ENCODE assay signal across 7 cellular contexts in the genomic region with DNA sequence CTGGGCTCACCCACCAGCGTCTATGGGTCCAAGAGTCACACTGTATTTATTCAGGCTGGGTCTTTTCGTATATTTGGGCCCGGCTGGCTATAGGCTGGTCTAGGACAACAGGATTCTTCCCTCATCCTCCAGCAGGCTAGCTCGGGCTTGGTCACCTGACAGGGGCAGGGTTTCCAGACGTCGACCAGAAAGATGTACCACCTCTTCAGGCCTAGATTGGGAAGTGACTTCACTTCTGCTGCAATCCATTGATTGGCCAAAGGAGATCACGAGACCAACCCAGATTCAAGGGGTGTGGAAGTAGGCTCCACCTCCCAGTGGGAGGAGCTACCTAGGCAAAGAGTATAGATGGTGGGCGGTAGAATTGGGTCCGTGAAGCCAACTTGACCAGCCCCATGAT. TPM values are rescaled to one million over a fixed set of nuclear protein-coding genes. Genes with fewer than 3 reads are reported as not detected.
DNase-seq lines count a peak whose midpoint lies in the region; ATAC-seq and TF ChIP-seq lines count a peak whose summit lies in the region.
"Not testable (repeated sequence)": the region's sequence is repeated elsewhere in the genome, so short reads cannot be mapped to it uniquely, and the experiment has no call there.

No MANE protein-coding gene starts in this region.

- not testable (repeated sequence) for H3K27ac ChIP-seq in IMR-90 (ENCODE audit: insufficient read depth, low read length); lower lobe of right lung

- TF ChIP-seq CTCF in Caco-2 (IDR thresholded peaks at IDR 0.05; ENCODE audit: insufficient read depth in 1 of 2, low read depth in 1 of 2, low read length in 1 of 2, severe bottlenecking in 1 of 2, unreplicated experiment in 1 of 2); IMR-90 (conservative IDR thresholded peaks at IDR 0.05; ENCODE audit: low read depth, low read length); activated B cell treated with CpG ODN at 0.5 μM for 24 hours (IDR thresholded peaks at IDR 0.05); lower lobe of right lung (IDR thresholded peaks at IDR 0.05): not testable (repeated sequence)

- H3K4me1 Mint-ChIP-seq in Caco-2 (ENCODE audit: low read depth, unreplicated experiment); activated B cell treated with CpG ODN at 0.5 μM for 24 hours: not testable (repeated sequence)

- in situ Hi-C loops in IMR-90 (cut with MboI; ENCODE audit: low sequenced_read_pairs) = not testable (repeated sequence)

- H4K8ac ChIP-seq in IMR-90 (ENCODE audit: low read depth in 2 of 2, low read length in 2 of 2) = not testable (repeated sequence)

- peak; percentile 34 to 53 for DNase-seq in Caco-2
- DNase-seq in IMR-90; activated B cell treated with CpG ODN at 0.5 μM for 24 hours; activated naive CD4-positive, alpha-beta T cell treated with anti-CD3 and anti-CD28 coated beads, Interleukin-2, amount 50 U/mL, for 72 hours (ENCODE audit: low spot score in 2 of 2); lower lobe of right lung; sciatic nerve (ENCODE audit: low spot score): not testable (repeated sequence)

- not testable (repeated sequence) for H3K4ac ChIP-seq in IMR-90 (ENCODE audit: low read depth, low read length)

- not testable (repeated sequence) for TF ChIP-seq RAD21 in IMR-90 (IDR thresholded peaks at IDR 0.05; ENCODE audit: low read length)

- not testable (repeated sequence) for H3K18ac ChIP-seq in IMR-90 (ENCODE audit: low read depth, low read length)

- not testable (repeated sequence) for H3K9ac ChIP-seq in IMR-90 (ENCODE audit: low read depth, low read length)

- not testable (repeated sequence) for H3K79me1 ChIP-seq in IMR-90 (ENCODE audit: low read depth in 1 of 2, low read length in 2 of 2)

- H2AK9ac ChIP-seq in IMR-90 (replicated peaks; ENCODE audit: low read depth, low read length, poor library complexity) = not testable (repeated sequence)

- not testable (repeated sequence) for H3K23ac ChIP-seq in IMR-90 (ENCODE audit: low read depth, low read length)

- not testable (repeated sequence) for H3K9me1 ChIP-seq in IMR-90 (ENCODE audit: insufficient read depth, low read length)

- not testable (repeated sequence) for H3K56ac ChIP-seq in IMR-90 (ENCODE audit: extremely low read depth, insufficient read depth, low read length)

- H3K9me3 Mint-ChIP-seq in Caco-2 (ENCODE audit: unreplicated experiment); activated B cell treated with CpG ODN at 0.5 μM for 24 hours; activated naive CD4-positive, alpha-beta T cell treated with anti-CD3 and anti-CD28 coated beads, Interleukin-2, amount 50 U/mL, for 72 hours: not testable (repeated sequence)

- H2BK20ac ChIP-seq in IMR-90 (ENCODE audit: low read depth, low read length) = not testable (repeated sequence)

- BruUV-seq in Caco-2 (replicated peaks; lab: Mats Ljungman, UMichigan); IMR-90 (replicated peaks; lab: Mats Ljungman, UMichigan): not testable (repeated sequence)

- H4K5ac ChIP-seq in IMR-90 (ENCODE audit: low read depth, low read length) = not testable (repeated sequence)

- not testable (repeated sequence) for H4K91ac ChIP-seq in IMR-90 (ENCODE audit: insufficient read depth, low read depth, low read length)

- H2BK5ac ChIP-seq in IMR-90 (ENCODE audit: low read depth, low read length, poor library complexity, severe bottlenecking) = not testable (repeated sequence)

- H3K4me3 ChIP-seq in Caco-2 (ENCODE audit: low read depth, low read length); IMR-90 (ENCODE audit: insufficient read depth, low read depth, low read length); lower lobe of right lung: not testable (repeated sequence)

- not testable (repeated sequence) for TF ChIP-seq POLR2A in IMR-90 (IDR thresholded peaks at IDR 0.05; ENCODE audit: low read depth, low read length)

- H3K27me3 ChIP-seq in Caco-2 (replicated peaks; ENCODE audit: control insufficient read depth, insufficient read depth, low read length); IMR-90 (ENCODE audit: control insufficient read depth, insufficient read depth, low read length); lower lobe of right lung (ENCODE audit: low read depth): not testable (repeated sequence)

- not testable (repeated sequence) for H2BK15ac ChIP-seq in IMR-90 (ENCODE audit: low read depth, low read length)

- H3K4me1 ChIP-seq in Caco-2; IMR-90 (ENCODE audit: control insufficient read depth, insufficient read depth, low read length); lower lobe of right lung: not testable (repeated sequence)

- H3K27me3 Mint-ChIP-seq in Caco-2 (ENCODE audit: insufficient read depth, unreplicated experiment); activated B cell treated with CpG ODN at 0.5 μM for 24 hours: not testable (repeated sequence)

- H2BK120ac ChIP-seq in IMR-90 (ENCODE audit: low read depth, low read length) = not testable (repeated sequence)

- H4K20me1 ChIP-seq in IMR-90 (ENCODE audit: insufficient read depth, low read length) = not testable (repeated sequence)

- not testable (repeated sequence) for H3K9me3 ChIP-seq in Caco-2; IMR-90 (ENCODE audit: control insufficient read depth, insufficient read depth, low read length); lower lobe of right lung

- H3K14ac ChIP-seq in IMR-90 (replicated peaks; ENCODE audit: low read depth, low read length) = not testable (repeated sequence)

- not testable (repeated sequence) for H3K4me3 Mint-ChIP-seq in Caco-2 (ENCODE audit: unreplicated experiment); activated B cell treated with CpG ODN at 0.5 μM for 24 hours

- H3K36me3 Mint-ChIP-seq in Caco-2 (ENCODE audit: insufficient read depth, unreplicated experiment); activated B cell treated with CpG ODN at 0.5 μM for 24 hours (ENCODE audit: low read depth); activated naive CD4-positive, alpha-beta T cell treated with anti-CD3 and anti-CD28 coated beads, Interleukin-2, amount 50 U/mL, for 72 hours: not testable (repeated sequence)

- H3K36me3 ChIP-seq in Caco-2 (ENCODE audit: control insufficient read depth, insufficient read depth, low read length); IMR-90 (ENCODE audit: control insufficient read depth, insufficient read depth, low read length); lower lobe of right lung: not testable (repeated sequence)

- H3K4me2 ChIP-seq in IMR-90 (ENCODE audit: low read depth, low read length) = not testable (repeated sequence)

- ATAC-seq in IMR-90 (ENCODE audit: low read depth) (peak; percentile 68), activated B cell treated with CpG ODN at 0.5 μM for 24 hours (ENCODE audit: low read depth) (peak; percentile 71), esophagus mucosa (peak; percentile 42), lower lobe of right lung (peak; percentile 41 to 60), sciatic nerve (peak; percentile 35)
- ATAC-seq in activated naive CD4-positive, alpha-beta T cell treated with anti-CD3 and anti-CD28 coated beads, Interleukin-2, amount 50 U/mL, for 72 hours = peak; percentile 72 to 77

- POLR2A ChIA-PET in Caco-2 (lab: Charles Lee) = interaction anchor here (0.6 kb wide), 1 partner anchor 1460 kb away, joined by 8 read pairs; no protein-coding TSS in a partner anchor
- POLR2A ChIA-PET in IMR-90 (lab: Charles Lee; ENCODE audit: unreplicated experiment); activated B cell treated with CpG ODN at 0.5 μM for 24 hours (lab: Charles Lee): not testable (repeated sequence)

- dilution Hi-C loops in IMR-90 (cut with HindIII; ENCODE audit: low sequenced_read_pairs, unreplicated experiment) = not testable (repeated sequence)

- CTCF ChIA-PET in Caco-2 (lab: Charles Lee); IMR-90 (lab: Yijun Ruan, JAX); activated B cell treated with CpG ODN at 0.5 μM for 24 hours (lab: Charles Lee): not testable (repeated sequence)

- not testable (repeated sequence) for H2AK5ac ChIP-seq in IMR-90 (ENCODE audit: low read depth, low read length)

- no CpG with 5 or more reads among the region's 9 CpGs for WGBS in IMR-90 (ENCODE audit: extremely low coverage in 2 of 2, insufficient read length in 1 of 2), 2 experiments

- not testable (repeated sequence) for H2AFZ ChIP-seq in IMR-90 (replicated peaks; ENCODE audit: low read length, poor library complexity)

- not testable (repeated sequence) for H3K27ac Mint-ChIP-seq in Caco-2 (ENCODE audit: unreplicated experiment); activated B cell treated with CpG ODN at 0.5 μM for 24 hours; activated naive CD4-positive, alpha-beta T cell treated with anti-CD3 and anti-CD28 coated beads, Interleukin-2, amount 50 U/mL, for 72 hours

- intact Hi-C loops in Caco-2 (cut with micrococcal nuclease; ENCODE audit: unreplicated experiment); IMR-90 (cut with micrococcal nuclease); activated B cell treated with CpG ODN at 0.5 μM for 24 hours (cut with micrococcal nuclease); lower lobe of right lung (cut with DNase I); sciatic nerve (cut with DNase I): not testable (repeated sequence)

RNA-seq across cellular contexts. Expression of gene LRRC37B, which starts 53.5 kb away (rescaled TPM):
- total RNA-seq in Caco-2 (2022) = 15.4 and 20.1 TPM in 2 replicates
- 4.3 and 4.7 TPM in 2 replicates for total RNA-seq in IMR-90 (2012; rRNA removed)
- polyA plus RNA-seq in IMR-90 (2012; rRNA removed) = 4.7 and 7.2 TPM in 2 replicates
- polyA plus RNA-seq in IMR-90 (2012; cell fraction: cytosol; rRNA removed) = 2.2 and 4.4 TPM in 2 replicates
- polyA plus RNA-seq in IMR-90 (2012; cell fraction: nucleus; rRNA removed; ENCODE audit: low replicate concordance) = 8.4 and 23.7 TPM in 2 replicates
- total RNA-seq in activated B cell treated with CpG ODN at 0.5 μM for 24 hours = 13.8 and 19.5 TPM in 2 replicates
- 10 to 100 TPM; 18.3 to 27.9 TPM for total RNA-seq in activated naive CD4-positive, alpha-beta T cell treated with anti-CD3 and anti-CD28 coated beads, Interleukin-2, amount 50 U/mL, for 72 hours
- total RNA-seq in esophagus mucosa = 4.4 TPM
- 19.1 TPM for total RNA-seq in lower lobe of right lung
- 25.7 TPM for total RNA-seq in sciatic nerve
